ENCODE assay signal across 23 cellular contexts in the genomic region with DNA sequence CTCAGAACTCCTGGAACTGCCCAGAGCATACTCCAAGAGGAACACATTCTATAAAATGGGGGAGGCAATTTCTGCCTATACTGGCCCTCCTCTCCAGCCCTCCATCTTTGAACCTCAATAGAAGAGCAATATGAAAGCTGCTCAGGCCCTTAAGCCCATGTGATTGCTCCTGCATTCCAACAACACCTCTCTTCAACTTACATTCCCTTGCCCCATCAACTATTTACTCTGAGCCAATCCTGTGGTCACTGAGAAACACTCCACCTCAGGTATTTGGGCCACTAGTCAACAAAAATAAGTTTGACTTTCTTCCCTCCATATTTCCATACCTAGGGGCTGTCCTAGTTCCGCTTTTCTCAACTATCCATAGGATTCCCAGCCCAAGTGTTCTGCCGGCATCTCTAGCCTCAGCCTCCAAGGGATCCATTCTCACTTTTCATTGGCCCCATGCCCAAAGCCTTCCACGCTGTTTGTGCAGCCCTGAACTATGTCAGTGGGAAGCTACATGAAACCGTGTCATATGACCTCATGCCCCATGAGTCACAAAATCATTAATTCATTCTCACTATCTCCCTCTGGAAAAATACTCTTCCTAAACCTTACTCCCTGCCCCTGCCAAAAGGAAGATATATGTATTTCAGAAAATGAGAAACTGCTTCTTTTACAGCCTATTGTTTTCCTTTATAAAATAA.
DNase-seq lines count a peak whose midpoint lies in the region; ATAC-seq, FAIRE-seq and TF ChIP-seq lines count a peak whose summit lies in the region.
"Had no signal": no experiment of that assay in that cellular context is flagged by ENCODE, and none has a peak within 500 bp of the region (broad histone marks: within the 10 kb centered on the region; RNA-seq: fewer than 3 reads in every experiment).

No MANE protein-coding gene starts in this region.

- no peak overlapping the region for H3K23ac ChIP-seq in IMR-90 (ENCODE audit: low read depth, low read length)

- H4K91ac ChIP-seq in IMR-90 (ENCODE audit: insufficient read depth, low read depth, low read length) = no peak overlapping the region

- TF ChIP-seq CTCF in IMR-90 (conservative IDR thresholded peaks at IDR 0.05; ENCODE audit: low read depth, low read length) (no peak), foreskin keratinocyte (conservative IDR thresholded peaks at IDR 0.05) (no peak)

- dilution Hi-C loops in IMR-90 (cut with HindIII; ENCODE audit: low sequenced_read_pairs, unreplicated experiment) = no loop called here

- TF ChIP-seq POLR2A in IMR-90 (IDR thresholded peaks at IDR 0.05; ENCODE audit: low read depth, low read length) (no peak), GM12891 (IDR thresholded peaks at IDR 0.05; ENCODE audit: low read depth, low read length) (no peak)

- CTCF ChIA-PET in IMR-90 (lab: Yijun Ruan, JAX) = no interaction called here

- POLR2A ChIA-PET in IMR-90 (lab: Charles Lee; ENCODE audit: unreplicated experiment) = no interaction called here

- H3K27me3 ChIP-seq in IMR-90 (ENCODE audit: control insufficient read depth, insufficient read depth, low read length) (peaks cover 2% of the 10 kb centered on the region; the same call in 1 of the 2 replicates), foreskin keratinocyte (no peaks in the 10 kb centered on the region)
- H3K27me3 ChIP-seq: heart right ventricle, sigmoid colon, transverse colon had no signal

- H2AFZ ChIP-seq in IMR-90 (replicated peaks; ENCODE audit: low read length, poor library complexity) = no peak overlapping the region

- H3K27ac ChIP-seq in IMR-90 (ENCODE audit: insufficient read depth, low read length) = no peak overlapping the region
- H3K27ac ChIP-seq in foreskin keratinocyte = no peak overlapping the region
- H3K27ac ChIP-seq: heart right ventricle, sigmoid colon, transverse colon had no signal

- intact Hi-C loops in IMR-90 (cut with micrococcal nuclease) = no loop called here

- H3K9me3 ChIP-seq in IMR-90 (ENCODE audit: control insufficient read depth, insufficient read depth, low read length) = peaks cover 2% of the 10 kb centered on the region; the same call in 1 of the 2 replicates
- H3K9me3 ChIP-seq: sigmoid colon, transverse colon had no signal

- H4K20me1 ChIP-seq in IMR-90 (ENCODE audit: insufficient read depth, low read length) = no peaks in the 10 kb centered on the region

- no peak overlapping the region for H3K56ac ChIP-seq in IMR-90 (ENCODE audit: extremely low read depth, insufficient read depth, low read length)

- no peak overlapping the region for H4K5ac ChIP-seq in IMR-90 (ENCODE audit: low read depth, low read length)

- no peak for TF ChIP-seq RAD21 in IMR-90 (IDR thresholded peaks at IDR 0.05; ENCODE audit: low read length)

- in situ Hi-C loops in IMR-90 (cut with MboI; ENCODE audit: low sequenced_read_pairs) = no loop called here

- H3K18ac ChIP-seq in IMR-90 (ENCODE audit: low read depth, low read length) = no peak overlapping the region

- H3K4me1 ChIP-seq in IMR-90 (ENCODE audit: control insufficient read depth, insufficient read depth, low read length) (no peaks in the 10 kb centered on the region; the same call in 1 of the 2 replicates), foreskin keratinocyte (peaks cover 6% of the 10 kb centered on the region)
- H3K4me1 ChIP-seq: sigmoid colon, transverse colon had no signal

- no peaks in the 10 kb centered on the region for H3K9me1 ChIP-seq in IMR-90 (ENCODE audit: insufficient read depth, low read length)

- no peak overlapping the region for H2BK20ac ChIP-seq in IMR-90 (ENCODE audit: low read depth, low read length)

- H2AK9ac ChIP-seq in IMR-90 (replicated peaks; ENCODE audit: low read depth, low read length, poor library complexity) = no peak overlapping the region

- H2BK5ac ChIP-seq in IMR-90 (ENCODE audit: low read depth, low read length, poor library complexity, severe bottlenecking) = no peak overlapping the region

- no peak overlapping the region for H2AK5ac ChIP-seq in IMR-90 (ENCODE audit: low read depth, low read length)

- H3K14ac ChIP-seq in IMR-90 (replicated peaks; ENCODE audit: low read depth, low read length) = no peak overlapping the region

- no peak overlapping the region for H3K4ac ChIP-seq in IMR-90 (ENCODE audit: low read depth, low read length)

- no peak overlapping the region for H2BK15ac ChIP-seq in IMR-90 (ENCODE audit: low read depth, low read length)

- BruUV-seq in IMR-90 (replicated peaks; lab: Mats Ljungman, UMichigan) = no TSS peak

- H3K9ac ChIP-seq in IMR-90 (ENCODE audit: low read depth, low read length) = no peak overlapping the region

- 56% methylated on average over 2 of the region's 4 CpGs; no CpG with 5 or more reads in 1 of the 2 experiments for WGBS in IMR-90 (ENCODE audit: extremely low coverage in 2 of 2, insufficient read length in 1 of 2), 2 experiments

- no peak overlapping the region for H3K4me2 ChIP-seq in IMR-90 (ENCODE audit: low read depth, low read length)

- no peaks in the 10 kb centered on the region for H3K79me1 ChIP-seq in IMR-90 (ENCODE audit: low read depth in 1 of 2, low read length in 2 of 2)

- H3K36me3 ChIP-seq in IMR-90 (ENCODE audit: control insufficient read depth, insufficient read depth, low read length) = no peaks in the 10 kb centered on the region
- H3K36me3 ChIP-seq: heart right ventricle, sigmoid colon, transverse colon had no signal

- no peak overlapping the region for H3K4me3 ChIP-seq in IMR-90 (ENCODE audit: insufficient read depth, low read depth, low read length)
- H3K4me3 ChIP-seq: heart right ventricle, sigmoid colon, transverse colon had no signal

- H4K8ac ChIP-seq in IMR-90 (ENCODE audit: low read depth in 2 of 2, low read length in 2 of 2) = no peak overlapping the region

- 0 out of 2 replicates have a peak, but pooled peaks have one; percentile 11 for ATAC-seq in IMR-90 (ENCODE audit: low read depth)
- peak; percentile 27 for ATAC-seq in foreskin keratinocyte
- ATAC-seq: esophagus mucosa; naive thymus-derived CD4-positive, alpha-beta T cell; stimulated activated naive CD8-positive, alpha-beta T cell treated with anti-CD3 and anti-CD28 coated beads, Interleukin-15, amount 100 ng/mL, for 72 hours had no signal

- FAIRE-seq in urothelium cell line (lab: Jason Lieb, UNC) (no peak), GM12891 (lab: Jason Lieb, UNC) (no peak)
- FAIRE-seq: H1 had no signal

- no peak overlapping the region for H2BK120ac ChIP-seq in IMR-90 (ENCODE audit: low read depth, low read length)

- DNase-seq in IMR-90 = peak; percentile 59
- DNase-seq in astrocyte of the hippocampus (ENCODE audit: low read depth, low spot score) = peak; percentile 59
- DNase-seq in foreskin keratinocyte = peak in 1 of 2 donors; percentile 40
- DNase-seq in urothelium cell line (ENCODE audit: low spot score) = peak; percentile 19
- no peak for DNase-seq in DMS53 treated with DMSO at 0.1 percent for 48 hours (lab: John Stamatoyannopoulos, UW; ENCODE audit: unreplicated experiment)
- no peak for DNase-seq in GM12891 (ENCODE audit: insufficient read length, low spot score)
- DNase-seq in D341Med (ENCODE audit: low spot score) = no peak
- DNase-seq: activated CD4-positive, CD25-positive, alpha-beta regulatory T cell treated with anti-CD3 and anti-CD28 coated beads, Interleukin-2, amount 50 U/mL, for 72 hours; caudate nucleus; COR-L47; heart right ventricle; immature natural killer cell; naive thymus-derived CD4-positive, alpha-beta T cell; NCI-H1694; NCI-H2227 treated with DMSO at 0.1 percent for 48 hours; NK-92 treated with Interleukin-12 subunit alpha and Interleukin-12 subunit beta, amount 100 ng/mL, for 24 hours; RPMI8226; sigmoid colon; stimulated activated CD4-positive, alpha-beta T cell treated with anti-CD3 and anti-CD28 coated beads, Interleukin-2, amount 100 ng/mL, for 24 hours; stimulated activated naive CD8-positive, alpha-beta T cell treated with anti-CD3 and anti-CD28 coated beads, Interleukin-15, amount 100 ng/mL, for 72 hours; transverse colon had no signal

TF ChIP-seq in IMR-90, 13 proteins besides CTCF, POLR2A, EP300 and RAD21:
- TF ChIP-seq FOS (IDR thresholded peaks at IDR 0.05; ENCODE audit: low read depth, low read length) (no peak), CEBPB (IDR thresholded peaks at IDR 0.05; ENCODE audit: low read depth, low read length) (no peak), MAFK (IDR thresholded peaks at IDR 0.05; ENCODE audit: low read depth, low read length) (no peak), MXI1 (IDR thresholded peaks at IDR 0.05; ENCODE audit: borderline replicate concordance, low read depth, low read length) (no peak), MAZ (IDR thresholded peaks at IDR 0.05; ENCODE audit: borderline replicate concordance, low read depth, low read length) (no peak), RFX5 (IDR thresholded peaks at IDR 0.05; ENCODE audit: low read depth, low read length) (no peak)

TF ChIP-seq in GM12891, 5 proteins besides CTCF, POLR2A, EP300 and RAD21:
- TF ChIP-seq TAF1 (IDR thresholded peaks at IDR 0.05; ENCODE audit: low read depth, low read length) (no peak), PAX5 (IDR thresholded peaks at IDR 0.05; ENCODE audit: insufficient read depth, low read length, severe bottlenecking) (no peak), POLR2AphosphoS5 (IDR thresholded peaks at IDR 0.05; ENCODE audit: low read depth, low read length) (no peak)
TF ChIP-seq in GM12891: peak in this region for 0.

Comparison
In these comparisons a context has a peak if more than half of its experiments do, and no peak if none do; other contexts are left out.
1. DNase-seq: peak in IMR-90 (single experiment), astrocyte of the hippocampus (single experiment) and urothelium cell line (single experiment); none in DMS53 treated with DMSO at 0.1 percent for 48 hours (single experiment), GM12891 (single experiment) and D341Med (single experiment).